1 cellular context compared by ENCODE assay signal in the genomic region with DNA sequence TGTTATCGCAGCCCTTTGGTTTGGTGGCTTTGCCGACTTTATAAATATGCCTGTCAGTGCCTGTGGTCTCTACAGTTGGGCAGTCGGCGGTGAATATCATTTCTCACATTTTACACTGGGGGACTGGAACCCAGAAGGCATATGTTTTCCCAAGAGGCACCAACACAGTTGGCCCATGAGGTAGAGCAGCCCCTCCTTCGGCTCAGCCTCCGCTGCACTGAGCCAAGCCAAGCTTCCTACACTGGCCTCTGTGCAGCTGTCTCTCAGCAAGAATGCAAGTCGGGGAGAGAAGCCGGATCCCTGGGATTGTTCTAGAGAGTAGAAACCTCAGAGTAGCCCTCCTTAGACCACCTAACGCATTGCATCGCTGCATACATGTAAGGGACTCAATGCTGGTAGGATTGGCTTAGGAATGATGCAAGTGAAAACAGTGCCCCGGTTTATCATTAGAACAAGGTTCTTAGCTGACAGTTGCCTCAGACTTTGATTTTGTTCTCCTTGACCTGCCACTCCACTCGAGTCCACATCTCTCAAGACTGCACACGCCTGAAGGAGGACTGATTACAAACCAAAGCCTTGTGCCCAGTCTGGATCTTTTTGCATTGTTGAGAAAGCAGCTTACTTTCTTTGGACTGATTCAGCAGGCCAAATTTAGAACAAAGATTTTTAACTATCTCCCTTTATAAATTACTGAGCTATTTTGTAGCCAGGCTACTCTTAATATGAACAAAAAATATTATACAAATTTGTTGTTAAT.
TF ChIP-seq lines count a peak whose summit lies in the region.

No MANE protein-coding gene starts in this region.

TF ChIP-seq in IMR-90, 13 proteins besides CTCF, POLR2A, EP300 and RAD21 (continued from another document):
- TF ChIP-seq FOS (IDR thresholded peaks at IDR 0.05; ENCODE audit: low read depth, low read length) (no peak), CEBPB (IDR thresholded peaks at IDR 0.05; ENCODE audit: low read depth, low read length) (no peak), MAZ (IDR thresholded peaks at IDR 0.05; ENCODE audit: borderline replicate concordance, low read depth, low read length) (no peak), SMC3 (IDR thresholded peaks at IDR 0.05; ENCODE audit: low read depth, low read length) (no peak)
- TF ChIP-seq, protein P1, sequence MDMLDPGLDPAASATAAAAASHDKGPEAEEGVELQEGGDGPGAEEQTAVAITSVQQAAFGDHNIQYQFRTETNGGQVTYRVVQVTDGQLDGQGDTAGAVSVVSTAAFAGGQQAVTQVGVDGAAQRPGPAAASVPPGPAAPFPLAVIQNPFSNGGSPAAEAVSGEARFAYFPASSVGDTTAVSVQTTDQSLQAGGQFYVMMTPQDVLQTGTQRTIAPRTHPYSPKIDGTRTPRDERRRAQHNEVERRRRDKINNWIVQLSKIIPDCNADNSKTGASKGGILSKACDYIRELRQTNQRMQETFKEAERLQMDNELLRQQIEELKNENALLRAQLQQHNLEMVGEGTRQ (IDR thresholded peaks at IDR 0.05; ENCODE audit: low read depth, low read length), result no peak
- TF ChIP-seq, protein P2, sequence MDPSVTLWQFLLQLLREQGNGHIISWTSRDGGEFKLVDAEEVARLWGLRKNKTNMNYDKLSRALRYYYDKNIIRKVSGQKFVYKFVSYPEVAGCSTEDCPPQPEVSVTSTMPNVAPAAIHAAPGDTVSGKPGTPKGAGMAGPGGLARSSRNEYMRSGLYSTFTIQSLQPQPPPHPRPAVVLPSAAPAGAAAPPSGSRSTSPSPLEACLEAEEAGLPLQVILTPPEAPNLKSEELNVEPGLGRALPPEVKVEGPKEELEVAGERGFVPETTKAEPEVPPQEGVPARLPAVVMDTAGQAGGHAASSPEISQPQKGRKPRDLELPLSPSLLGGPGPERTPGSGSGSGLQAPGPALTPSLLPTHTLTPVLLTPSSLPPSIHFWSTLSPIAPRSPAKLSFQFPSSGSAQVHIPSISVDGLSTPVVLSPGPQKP (IDR thresholded peaks at IDR 0.05; ENCODE audit: borderline replicate concordance, low read depth, low read length), result no peak
